21 cellular contexts compared by ENCODE assay signal in genomic region chr1:19076841-19077616, GRCh38.
"Had no signal": no experiment of that assay in that cellular context is flagged by ENCODE, and none has a peak within 500 bp of the region (broad histone marks: within the 10 kb centered on the region; RNA-seq: fewer than 3 reads in every experiment).

No MANE protein-coding gene starts in this region.

- DNase-seq: activated CD4-positive, alpha-beta T cell treated with anti-CD3 and anti-CD28 coated beads, Interleukin-2, amount 50 U/mL, for 4 hours; activated naive CD4-positive, alpha-beta T cell treated with anti-CD3 and anti-CD28 coated beads, Interleukin-2, amount 10 ng/mL, durations not matched to agents 7 days and 5 days; activated T-cell treated with anti-CD3 and anti-CD28 coated beads, Interleukin-2, amount 50 U/mL, for 24 hours; dorsolateral prefrontal cortex; endodermal cell; hippocampal formation; kidney; left lung; naive thymus-derived CD8-positive, alpha-beta T cell; SK-N-SH; T-cell; T-helper 9 cell; trophoblast cell had no signal

- H3K9me3 ChIP-seq: ascending aorta, left lung, neutrophil, right atrium auricular region, SK-N-SH had no signal

- H3K27me3 Mint-ChIP-seq: activated T-cell treated with anti-CD3 and anti-CD28 coated beads, Interleukin-2, amount 50 U/mL, for 24 hours; memory B cell; naive thymus-derived CD8-positive, alpha-beta T cell; T-cell had no signal

- H3K9ac ChIP-seq: SK-N-SH had no signal

- ATAC-seq: activated CD4-positive, CD25-positive, alpha-beta regulatory T cell treated with anti-CD3 and anti-CD28 coated beads, Interleukin-2, amount 50 U/mL, for 24 hours; esophagus mucosa; left lung; naive thymus-derived CD8-positive, alpha-beta T cell; T-cell had no signal

- H3K4me1 Mint-ChIP-seq: endodermal cell had no signal

- H3K27ac ChIP-seq: ascending aorta, cardiac muscle cell, dorsolateral prefrontal cortex, left lung, neutrophil, right atrium auricular region had no signal

- H3K27me3 ChIP-seq: ascending aorta, cardiac muscle cell, dorsolateral prefrontal cortex, left lung, neutrophil, right atrium auricular region had no signal

- H3K9me3 Mint-ChIP-seq: activated naive CD4-positive, alpha-beta T cell treated with anti-CD3 and anti-CD28 coated beads, Interleukin-2, amount 10 ng/mL, durations not matched to agents 7 days and 5 days; activated T-cell treated with anti-CD3 and anti-CD28 coated beads, Interleukin-2, amount 50 U/mL, for 24 hours; endodermal cell; memory B cell; naive thymus-derived CD8-positive, alpha-beta T cell; T-cell had no signal

- H3K4me3 ChIP-seq: ascending aorta, cardiac muscle cell, dorsolateral prefrontal cortex, left lung, right atrium auricular region, smooth muscle cell had no signal

- H3K4me3 Mint-ChIP-seq: activated naive CD4-positive, alpha-beta T cell treated with anti-CD3 and anti-CD28 coated beads, Interleukin-2, amount 10 ng/mL, durations not matched to agents 7 days and 5 days; activated T-cell treated with anti-CD3 and anti-CD28 coated beads, Interleukin-2, amount 50 U/mL, for 24 hours; endodermal cell; memory B cell; naive thymus-derived CD8-positive, alpha-beta T cell; T-cell had no signal

- H3K27ac Mint-ChIP-seq: activated naive CD4-positive, alpha-beta T cell treated with anti-CD3 and anti-CD28 coated beads, Interleukin-2, amount 10 ng/mL, durations not matched to agents 7 days and 5 days; memory B cell had no signal
